ENCODE assay signal across 8 cellular contexts in the genomic region with DNA sequence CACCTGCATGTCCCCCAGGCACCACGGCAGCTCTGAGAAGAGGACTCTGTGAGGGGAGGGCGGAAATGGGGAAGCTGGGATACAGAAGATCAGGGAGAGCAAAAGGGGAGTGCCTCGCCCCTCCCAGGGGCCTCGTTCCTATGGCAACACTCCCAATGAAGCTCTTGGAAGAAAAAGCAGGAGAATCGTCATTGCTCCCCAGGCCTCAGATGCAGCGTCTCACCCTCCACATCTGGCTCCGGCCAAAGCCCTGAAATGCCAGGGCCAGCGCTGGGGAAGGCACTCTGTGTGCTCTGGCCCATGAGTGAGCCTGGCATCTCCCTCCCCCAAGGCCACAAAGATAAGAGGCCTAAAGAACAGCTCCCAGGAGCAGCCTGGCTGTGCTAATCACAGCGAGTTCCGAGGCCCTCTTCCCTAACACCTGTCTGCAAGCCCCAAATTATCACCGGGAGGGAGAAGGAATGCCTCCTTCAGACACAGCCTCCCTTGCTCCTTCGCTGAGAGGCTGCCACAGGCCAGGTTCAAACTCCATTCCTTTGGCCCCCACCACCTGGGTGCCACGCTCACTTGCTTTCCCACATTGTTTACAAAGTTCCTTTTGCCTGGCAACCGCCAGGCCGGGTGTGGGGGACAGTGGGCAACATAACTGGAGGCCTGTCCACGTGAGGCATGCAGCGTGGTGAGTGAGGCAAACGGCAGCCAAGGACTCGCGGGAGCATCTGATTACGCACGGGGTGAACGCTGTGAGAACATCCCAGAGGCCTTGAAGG. TPM values are rescaled to one million over a fixed set of nuclear protein-coding genes. Genes with fewer than 3 reads are reported as not detected.
A peak's percentile ranks its signal among the peaks of the same experiment; 100 is the strongest.
DNase-seq lines count a peak whose midpoint lies in the region; ATAC-seq and TF ChIP-seq lines count a peak whose summit lies in the region.

No MANE protein-coding gene starts in this region.

- H3K4me3 ChIP-seq in AG04450 (ENCODE audit: low read depth, low read length) (no peak overlapping the region), HUES6 (ENCODE audit: low read depth, low read length) (no peak overlapping the region; the same call in 1 of the 2 replicates), astrocyte of the spinal cord (ENCODE audit: low read depth, low read length) (no peak overlapping the region), skin epidermis (no peak overlapping the region)

- peak overlapping the region; percentile 35 for H3K9ac ChIP-seq in HUES6 (ENCODE audit: low read length)

- in situ Hi-C loops in astrocyte of the spinal cord (cut with HindIII; ENCODE audit: low sequenced_read_pairs) = no loop called here

- TF ChIP-seq CTCF in AG04450 (IDR thresholded peaks at IDR 0.05; ENCODE audit: low read depth, low read length) (no peak), astrocyte of the spinal cord (IDR thresholded peaks at IDR 0.05; ENCODE audit: low read depth, low read length) (no peak)

- H3K9me3 ChIP-seq in AG04450 (ENCODE audit: control insufficient read depth, insufficient read depth, low read length) = no peaks in the 10 kb centered on the region
- no peaks in the 10 kb centered on the region for H3K9me3 ChIP-seq in HUES6 (ENCODE audit: control insufficient read depth, insufficient read depth, low read depth, low read length)

- ATAC-seq in HG03045 (IDR thresholded peaks at IDR 0.05; ENCODE audit: unreplicated experiment) (no peak), GM19463 (IDR thresholded peaks at IDR 0.05; ENCODE audit: unreplicated experiment) (no peak)

- peak overlapping the region; percentile 97 for H3K27ac ChIP-seq in AG04450 (ENCODE audit: low read depth, low read length)
- no peak overlapping the region; the same call in 1 of the 2 replicates for H3K27ac ChIP-seq in HUES6 (ENCODE audit: low read depth, low read length)
- peak overlapping the region; percentile 3 to 91 (median 76) for H3K27ac ChIP-seq in skin epidermis

- POLR2A ChIA-PET in AG04450 (lab: Yijun Ruan, JAX) = interaction anchor here (0.6 to 1.1 kb wide), 4 partner anchors 23 to 83 kb away, joined by 3 to 10 read pairs (median 4); no protein-coding TSS in a partner anchor

- H3K27me3 ChIP-seq in AG04450 (ENCODE audit: control insufficient read depth, insufficient read depth, low read length) (no peaks in the 10 kb centered on the region), HUES6 (ENCODE audit: control insufficient read depth, insufficient read depth, low read length) (no peaks in the 10 kb centered on the region)

- CTCF ChIA-PET in AG04450 (lab: Charles Lee) = interaction anchor here (0.7 to 12.7 kb wide), 5 partner anchors 8 to 566 kb away, joined by 3 to 283 read pairs (median 3); no protein-coding TSS in a partner anchor

- H3K36me3 ChIP-seq in HUES6 (ENCODE audit: control insufficient read depth, insufficient read depth, low read length) = peaks cover 11% of the 10 kb centered on the region; the same call in 1 of the 2 replicates

- DNase-seq in AG04450 (ENCODE audit: low read depth, low spot score) (peak; percentile 70), astrocyte of the spinal cord (ENCODE audit: low read depth, low spot score) (peak; percentile 91), islet precursor cell (peak; percentile 71)
- no peak for DNase-seq in activated CD4-positive, alpha-beta T cell treated with anti-CD3 and anti-CD28 coated beads for 4 hours

- peaks cover 24% of the 10 kb centered on the region for H3K4me1 ChIP-seq in HUES6 (ENCODE audit: control insufficient read depth, insufficient read depth, low read length)

RNA-seq across cellular contexts. Expression of a gene that starts 27.8 kb away (rescaled TPM):
- polyA plus RNA-seq in AG04450 (2011; rRNA removed) = 145 and 161 TPM in 2 replicates
- polyA minus RNA-seq in AG04450 (2011; rRNA and poly(A)+ RNA removed) = 84.2 and 92.4 TPM in 2 replicates

Comparison
In these comparisons a context has a peak if more than half of its experiments do, and no peak if none do; other contexts are left out.
1. DNase-seq: peak in AG04450 (single experiment), astrocyte of the spinal cord (single experiment) and islet precursor cell (single experiment); none in activated CD4-positive, alpha-beta T cell treated with anti-CD3 and anti-CD28 coated beads for 4 hours (0 of 2).